ENCODE assay signal across 16 cellular contexts in the genomic region with DNA sequence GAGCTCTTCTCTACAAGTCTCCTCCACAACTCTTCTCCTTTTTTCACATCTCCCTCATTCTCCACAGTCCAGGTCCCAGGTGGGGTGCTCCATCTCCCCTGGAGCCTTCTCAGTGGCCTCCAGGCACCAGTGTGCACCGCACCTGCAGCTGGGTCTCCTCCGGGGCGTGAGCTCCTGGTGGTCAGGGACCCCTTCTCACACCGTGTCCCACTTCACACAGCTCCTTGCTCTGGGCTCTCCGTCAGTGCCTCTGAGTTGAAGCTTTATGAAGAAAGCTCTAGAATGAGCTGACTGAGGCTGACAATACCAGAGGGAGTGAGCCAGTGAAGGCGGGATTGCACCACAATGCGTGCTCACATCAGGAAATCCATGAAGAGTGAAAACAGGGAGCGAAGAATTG.
A peak's percentile ranks its signal among the peaks of the same experiment; 100 is the strongest.
DNase-seq lines count a peak whose midpoint lies in the region; ATAC-seq and TF ChIP-seq lines count a peak whose summit lies in the region.
"Had no signal": no experiment of that assay in that cellular context is flagged by ENCODE, and none has a peak within 500 bp of the region (broad histone marks: within the 10 kb centered on the region; RNA-seq: fewer than 3 reads in every experiment).

No MANE protein-coding gene starts in this region.

- peaks cover 3% of the 10 kb centered on the region; the same call in 1 of the 2 replicates for H3K36me3 ChIP-seq in Loucy (ENCODE audit: insufficient read depth, low read length)
- H3K36me3 ChIP-seq: MG63 had no signal

- CTCF ChIA-PET in activated naive CD4-positive, alpha-beta T cell treated with anti-CD3 and anti-CD28 coated beads for 36 hours (lab: Charles Lee), result interaction anchor here (0.5 kb wide), 1 partner anchor 384 kb away, joined by 3 read pairs; no protein-coding TSS in a partner anchor
- CTCF ChIA-PET in CD4-positive, alpha-beta T cell (lab: Charles Lee), result interaction anchor here (1.2 kb wide), 1 partner anchor 14 kb away, joined by 7 read pairs; no protein-coding TSS in a partner anchor

- no peaks in the 10 kb centered on the region for H4K20me1 ChIP-seq in Loucy (ENCODE audit: insufficient read depth, low read length, poor library complexity, severe bottlenecking)

- H2AFZ ChIP-seq in Loucy (ENCODE audit: low read length), result no peak overlapping the region

- no peak overlapping the region for H3K27ac ChIP-seq in CD4-positive, alpha-beta T cell (ENCODE audit: low read depth, low read length)
- H3K27ac ChIP-seq: KMS-11, RWPE1 had no signal

- peak overlapping the region; percentile 16 for H3K9ac ChIP-seq in Loucy (ENCODE audit: low read depth, low read length, poor library complexity, severe bottlenecking)
- H3K9ac ChIP-seq: KMS-11 had no signal

- peaks cover 71% of the 10 kb centered on the region for H3K4me1 Mint-ChIP-seq in activated naive CD4-positive, alpha-beta T cell treated with anti-CD3 and anti-CD28 coated beads for 36 hours (ENCODE audit: low read depth)
- peaks cover 73% of the 10 kb centered on the region for H3K4me1 Mint-ChIP-seq in CD4-positive, alpha-beta T cell (ENCODE audit: low read depth)
- H3K4me1 Mint-ChIP-seq in nephron progenitor cell, result no peaks in the 10 kb centered on the region

- no peak for TF ChIP-seq CTCF in CD4-positive, alpha-beta T cell (IDR thresholded peaks at IDR 0.05)
- TF ChIP-seq CTCF in Loucy (conservative IDR thresholded peaks at IDR 0.05; ENCODE audit: low read length), result no peak
- TF ChIP-seq CTCF in nephron progenitor cell (IDR thresholded peaks at IDR 0.05), result no peak

- H3K4me3 ChIP-seq in Loucy (ENCODE audit: low read length, poor library complexity, severe bottlenecking), result no peak overlapping the region
- H3K4me3 ChIP-seq: MG63 had no signal

- no peaks in the 10 kb centered on the region for H3K79me2 ChIP-seq in Loucy (ENCODE audit: insufficient read depth, low read length)

- no peaks in the 10 kb centered on the region for H3K9me2 ChIP-seq in Loucy (replicated peaks; ENCODE audit: low read depth, low read length)

- H3K27ac Mint-ChIP-seq in activated naive CD4-positive, alpha-beta T cell treated with anti-CD3 and anti-CD28 coated beads for 36 hours, result peak overlapping the region; percentile 39
- peak overlapping the region; percentile 68 for H3K27ac Mint-ChIP-seq in CD4-positive, alpha-beta T cell
- H3K27ac Mint-ChIP-seq in nephron progenitor cell, result peak overlapping the region; percentile 79
- H3K27ac Mint-ChIP-seq: H9 had no signal

- H3K4me3 Mint-ChIP-seq in activated naive CD4-positive, alpha-beta T cell treated with anti-CD3 and anti-CD28 coated beads for 36 hours, result no peak overlapping the region
- H3K4me3 Mint-ChIP-seq in CD4-positive, alpha-beta T cell, result peak overlapping the region; percentile 72
- no peak overlapping the region for H3K4me3 Mint-ChIP-seq in nephron progenitor cell
- H3K4me3 Mint-ChIP-seq: H9 had no signal

- peak overlapping the region; percentile 45 for H3K4me2 ChIP-seq in Loucy (ENCODE audit: low read depth, low read length, poor library complexity, severe bottlenecking)
- H3K4me2 ChIP-seq: KMS-11 had no signal

- no peaks in the 10 kb centered on the region for H3K27me3 Mint-ChIP-seq in activated naive CD4-positive, alpha-beta T cell treated with anti-CD3 and anti-CD28 coated beads for 36 hours (ENCODE audit: low read depth)
- no peaks in the 10 kb centered on the region for H3K27me3 Mint-ChIP-seq in CD4-positive, alpha-beta T cell
- H3K27me3 Mint-ChIP-seq in nephron progenitor cell (ENCODE audit: low read depth, poor library complexity), result peaks cover 19% of the 10 kb centered on the region

- peaks cover 4% of the 10 kb centered on the region for H3K9me3 Mint-ChIP-seq in activated naive CD4-positive, alpha-beta T cell treated with anti-CD3 and anti-CD28 coated beads for 36 hours
- H3K9me3 Mint-ChIP-seq in CD4-positive, alpha-beta T cell, result no peaks in the 10 kb centered on the region
- H3K9me3 Mint-ChIP-seq in nephron progenitor cell, result peaks cover 4% of the 10 kb centered on the region
- H3K9me3 Mint-ChIP-seq: H9 had no signal

- no peaks in the 10 kb centered on the region for H3F3A ChIP-seq in Loucy (ENCODE audit: low read depth)

- intact Hi-C loops in activated naive CD4-positive, alpha-beta T cell treated with anti-CD3 and anti-CD28 coated beads for 36 hours (cut with micrococcal nuclease), result loop anchor here (5.0 kb wide), 1 partner anchor 65 kb away; no protein-coding TSS in a partner anchor
- intact Hi-C loops in CD4-positive, alpha-beta T cell (cut with DNase I, micrococcal nuclease), result loop anchor here (5.0 to 10.0 kb wide), 3 partner anchors 60 to 132 kb away; no protein-coding TSS in a partner anchor

- H3K4me1 ChIP-seq in Loucy (ENCODE audit: insufficient read depth, low read length, poor library complexity, severe bottlenecking), result peaks cover 11% of the 10 kb centered on the region

- POLR2A ChIA-PET in CD4-positive, alpha-beta T cell (lab: Charles Lee), result interaction anchor here (0.6 to 3.4 kb wide), 11 partner anchors 12 to 237 kb away, joined by 3 to 38 read pairs (median 5); no protein-coding TSS in a partner anchor

- no peak for DNase-seq in activated naive CD4-positive, alpha-beta T cell treated with anti-CD3 and anti-CD28 coated beads for 36 hours
- DNase-seq in activated naive CD4-positive, alpha-beta T cell (lab: John Stamatoyannopoulos, UW), result no peak
- DNase-seq in CD4-positive, alpha-beta T cell, result no peak
- DNase-seq in nephron progenitor cell (no peak), ecto neural progenitor cell (ENCODE audit: low spot score) (no peak)
- DNase-seq: DMS53, H9, MG63, NCI-H1092 treated with DMSO at 0.1 percent for 48 hours, NCI-H187, NCI-H446 had no signal

- H3K27me3 ChIP-seq in CD4-positive, alpha-beta T cell (ENCODE audit: control insufficient read depth, insufficient read depth, low read length), result no peaks in the 10 kb centered on the region
- H3K27me3 ChIP-seq in Loucy (ENCODE audit: insufficient read depth, low read length, poor library complexity, severe bottlenecking), result no peaks in the 10 kb centered on the region
- H3K27me3 ChIP-seq: MG63 had no signal

- ATAC-seq in CD4-positive, alpha-beta T cell (ENCODE audit: poor library complexity), result no peak
- no peak for ATAC-seq in GM21576 (IDR thresholded peaks at IDR 0.05; ENCODE audit: unreplicated experiment)
- ATAC-seq: HepG2 had no signal

- H3K36me3 Mint-ChIP-seq in activated naive CD4-positive, alpha-beta T cell treated with anti-CD3 and anti-CD28 coated beads for 36 hours (ENCODE audit: low read depth), result no peaks in the 10 kb centered on the region
- no peaks in the 10 kb centered on the region for H3K36me3 Mint-ChIP-seq in CD4-positive, alpha-beta T cell (ENCODE audit: low read depth)
- H3K36me3 Mint-ChIP-seq in nephron progenitor cell (ENCODE audit: low read depth), result peaks cover 4% of the 10 kb centered on the region

- H3K9me3 ChIP-seq in CD4-positive, alpha-beta T cell (ENCODE audit: control insufficient read depth, low read length), result no peaks in the 10 kb centered on the region
- no peaks in the 10 kb centered on the region for H3K9me3 ChIP-seq in Loucy (ENCODE audit: insufficient read depth, low read depth, low read length)
- H3K9me3 ChIP-seq: MG63 had no signal
